Comparison of ENCODE assay signal across 18 cellular contexts in genomic region chr14:22613736-22614239, GRCh38. TPM values are rescaled to one million over a fixed set of nuclear protein-coding genes. Genes with fewer than 3 reads are reported as not detected.
A peak's percentile ranks its signal among the peaks of the same experiment; 100 is the strongest.
DNase-seq lines count a peak whose midpoint lies in the region; TF ChIP-seq lines count a peak whose summit lies in the region.
"Had no signal": no experiment of that assay in that cellular context is flagged by ENCODE, and none has a peak within 500 bp of the region (broad histone marks: within the 10 kb centered on the region; RNA-seq: fewer than 3 reads in every experiment).

No MANE protein-coding gene starts in this region.

- H3K27ac ChIP-seq in MM.1S (ENCODE audit: low read length) (peak overlapping the region; percentile 89), ectodermal cell (ENCODE audit: insufficient read depth, low read depth, low read length, poor library complexity, severe bottlenecking) (peak overlapping the region; percentile 9), tibial nerve (peak overlapping the region in 3 of 4 donors; percentile 26 to 66 (median 58))
- H3K27ac ChIP-seq: colonic mucosa, HL-60 had no signal

- peaks cover 15% of the 10 kb centered on the region for H3K9me3 Mint-ChIP-seq in nephron progenitor cell
- H3K9me3 Mint-ChIP-seq: activated naive CD4-positive, alpha-beta T cell treated with anti-CD3 and anti-CD28 coated beads, Interleukin-2, amount 50 U/mL, for 24 hours had no signal

- no peak for DNase-seq in MM.1S
- DNase-seq in nephron progenitor cell = no peak
- DNase-seq in tibial nerve (ENCODE audit: low spot score in 2 of 2) = no peak
- DNase-seq in AG20443 (ENCODE audit: low spot score) = no peak
- DNase-seq in SK-N-DZ (ENCODE audit: low spot score) = no peak
- DNase-seq in globus pallidus (ENCODE audit: low spot score) = no peak
- DNase-seq: COR-L47; left ventricle myocardium superior; NCI-H2171 treated with DMSO at 0.1 percent for 48 hours; stimulated activated naive CD8-positive, alpha-beta T cell treated with anti-CD3 and anti-CD28 coated beads, Interleukin-15, Interleukin-2, amounts not matched to agents 100 U/mL and 50 U/mL, for 24 hours had no signal

- H3K9me3 ChIP-seq in MM.1S (replicated peaks; ENCODE audit: insufficient read depth, low read length) (no peaks in the 10 kb centered on the region), ectodermal cell (ENCODE audit: control insufficient read depth, low read length) (no peaks in the 10 kb centered on the region), tibial nerve (peaks cover 0 to 2% (median 0%) of the 10 kb centered on the region in 4 donors)
- H3K9me3 ChIP-seq: colonic mucosa had no signal

- H3K27me3 Mint-ChIP-seq in nephron progenitor cell (ENCODE audit: low read depth, poor library complexity) = no peaks in the 10 kb centered on the region
- H3K27me3 Mint-ChIP-seq: activated naive CD4-positive, alpha-beta T cell treated with anti-CD3 and anti-CD28 coated beads, Interleukin-2, amount 50 U/mL, for 24 hours had no signal

- H3K27me3 ChIP-seq in MM.1S (replicated peaks; ENCODE audit: insufficient read depth, low read length) = no peaks in the 10 kb centered on the region
- no peaks in the 10 kb centered on the region for H3K27me3 ChIP-seq in ectodermal cell (ENCODE audit: control insufficient read depth, insufficient read depth, low read length, poor library complexity, severe bottlenecking)
- no peaks in the 10 kb centered on the region for H3K27me3 ChIP-seq in tibial nerve
- H3K27me3 ChIP-seq: colonic mucosa had no signal

- H3K4me3 ChIP-seq in MM.1S (ENCODE audit: low read length) = no peak overlapping the region
- H3K4me3 ChIP-seq in ectodermal cell (ENCODE audit: insufficient read depth, low read depth, low read length) = no peak overlapping the region
- no peak overlapping the region for H3K4me3 ChIP-seq in tibial nerve
- H3K4me3 ChIP-seq: colonic mucosa had no signal

- H3K4me1 ChIP-seq in MM.1S (ENCODE audit: low read length) = peaks cover 37% of the 10 kb centered on the region
- H3K4me1 ChIP-seq in ectodermal cell (ENCODE audit: control insufficient read depth, insufficient read depth, low read length) = peaks cover 11% of the 10 kb centered on the region
- peaks cover 0 to 9% (median 0%) of the 10 kb centered on the region in 4 donors for H3K4me1 ChIP-seq in tibial nerve
- H3K4me1 ChIP-seq: colonic mucosa had no signal

- H3K9me2 ChIP-seq in MM.1S (replicated peaks; ENCODE audit: insufficient read depth, low read length) = no peaks in the 10 kb centered on the region

- peaks cover 27% of the 10 kb centered on the region for H3K36me3 Mint-ChIP-seq in nephron progenitor cell (ENCODE audit: low read depth)

- peaks cover 23% of the 10 kb centered on the region for H3K4me1 Mint-ChIP-seq in nephron progenitor cell
- H3K4me1 Mint-ChIP-seq: activated naive CD4-positive, alpha-beta T cell treated with anti-CD3 and anti-CD28 coated beads, Interleukin-2, amount 50 U/mL, for 24 hours had no signal

- TF ChIP-seq EP300 in tibial nerve (IDR thresholded peaks at IDR 0.05) = no peak

- TF ChIP-seq POLR2A in tibial nerve (IDR thresholded peaks at IDR 0.05) = no peak

- no peaks in the 10 kb centered on the region for H3K79me2 ChIP-seq in MM.1S (ENCODE audit: low read length)

- WGBS in ectodermal cell, 2 experiments = 59 to 61% methylated on average over 2 to 3 of the region's 3 CpGs
- WGBS in tibial nerve, 2 donors = 23 to 34% methylated on average over 3 of the region's 3 CpGs

- H4K20me1 ChIP-seq in MM.1S (ENCODE audit: insufficient read depth, low read length) = no peaks in the 10 kb centered on the region

- peaks cover 21% of the 10 kb centered on the region for H3F3A ChIP-seq in MM.1S (ENCODE audit: insufficient read depth, low read length)

- no peak overlapping the region for H2AFZ ChIP-seq in MM.1S (ENCODE audit: low read length)

- peak overlapping the region; percentile 98 for H3K27ac Mint-ChIP-seq in nephron progenitor cell
- H3K27ac Mint-ChIP-seq: activated naive CD4-positive, alpha-beta T cell treated with anti-CD3 and anti-CD28 coated beads, Interleukin-2, amount 50 U/mL, for 24 hours had no signal

- peak overlapping the region; percentile 35; the same call in 1 of the 2 replicates for H3K9ac ChIP-seq in MM.1S (ENCODE audit: low read length)

- no peaks in the 10 kb centered on the region for H3K36me3 ChIP-seq in MM.1S (replicated peaks; ENCODE audit: insufficient read depth, low read length)
- no peaks in the 10 kb centered on the region for H3K36me3 ChIP-seq in ectodermal cell (ENCODE audit: control insufficient read depth, insufficient read depth, low read length)
- H3K36me3 ChIP-seq in tibial nerve = peaks cover 6 to 40% (median 10%) of the 10 kb centered on the region in 3 donors
- H3K36me3 ChIP-seq: colonic mucosa had no signal

- H3K4me3 Mint-ChIP-seq in nephron progenitor cell = peak overlapping the region; percentile 7
- H3K4me3 Mint-ChIP-seq: activated naive CD4-positive, alpha-beta T cell treated with anti-CD3 and anti-CD28 coated beads, Interleukin-2, amount 50 U/mL, for 24 hours had no signal

- peak overlapping the region; percentile 49; the same call in 1 of the 2 replicates for H3K4me2 ChIP-seq in MM.1S (ENCODE audit: low read depth, low read length)

- TF ChIP-seq CTCF in MM.1S (IDR thresholded peaks at IDR 0.05; ENCODE audit: low read length) (no peak), nephron progenitor cell (IDR thresholded peaks at IDR 0.05) (no peak), tibial nerve (IDR thresholded peaks at IDR 0.05) (no peak)

RNA-seq across cellular contexts. Expression of gene ABHD4, which starts 15.7 kb away (rescaled TPM):
- 25.8 TPM for polyA plus RNA-seq in ectodermal cell (2013, experiment 1 of 4)
- 23.9 TPM for polyA plus RNA-seq in ectodermal cell (2013, experiment 2 of 4)
- 17.9 TPM for polyA plus RNA-seq in ectodermal cell (2013, experiment 3 of 4)
- polyA plus RNA-seq in ectodermal cell (2013, experiment 4 of 4) = 18.8 TPM
- total RNA-seq in tibial nerve = 10 to 100 TPM; 16.1 to 42.4 (median 31.9) TPM
- 4.0 and 4.9 TPM in 2 replicates for polyA plus RNA-seq in SK-N-DZ (2014; cell fraction: cytosol; rRNA removed)
- 2.3 and 4.4 TPM in 2 replicates for polyA plus RNA-seq in SK-N-DZ (2014; cell fraction: nucleus; rRNA removed)

RNA-seq across cellular contexts. Expression of gene DAD1, which starts 24.8 kb away (rescaled TPM):
- 163 TPM for polyA plus RNA-seq in ectodermal cell (2013, experiment 1 of 4)
- 181 TPM for polyA plus RNA-seq in ectodermal cell (2013, experiment 2 of 4)
- 150 TPM for polyA plus RNA-seq in ectodermal cell (2013, experiment 3 of 4)
- 176 TPM for polyA plus RNA-seq in ectodermal cell (2013, experiment 4 of 4)
- 100 to 1,000 TPM; 128 to 254 (median 198) TPM for total RNA-seq in tibial nerve
- polyA plus RNA-seq in SK-N-DZ (2014; cell fraction: cytosol; rRNA removed) = 340 and 346 TPM in 2 replicates
- polyA plus RNA-seq in SK-N-DZ (2014; cell fraction: nucleus; rRNA removed) = 146 and 190 TPM in 2 replicates

RNA-seq across cellular contexts. Expression of gene OR6J1, which starts 30.4 kb away (rescaled TPM):
- polyA plus RNA-seq in ectodermal cell (2013, experiment 1 of 4) = not detected
- polyA plus RNA-seq in ectodermal cell (2013, experiment 2 of 4) = not detected
- not detected for polyA plus RNA-seq in ectodermal cell (2013, experiment 3 of 4)
- not detected for polyA plus RNA-seq in ectodermal cell (2013, experiment 4 of 4)
- total RNA-seq in tibial nerve = not detected
- not detected in 2 replicates for polyA plus RNA-seq in SK-N-DZ (2014; cell fraction: cytosol; rRNA removed)
- not detected in 2 replicates for polyA plus RNA-seq in SK-N-DZ (2014; cell fraction: nucleus; rRNA removed)
- total RNA-seq: activated CD8-positive, alpha-beta memory T cell treated with anti-CD3 and anti-CD28 coated beads for 36 hours; colonic mucosa; left ventricle myocardium superior; M059J; OCI-LY7; omental fat pad had no signal

Comparison
In these comparisons a context has a peak if more than half of its experiments do, and no peak if none do; other contexts are left out.
1. H3K27ac ChIP-seq: peak in every context shown above with its lines; median percentile 89 in MM.1S; 58 in tibial nerve; 9 in ectodermal cell.